In genomic region chr9:131995382-131995781, GRCh38 we compare ENCODE assay signal across 1 cellular context.
A peak's percentile ranks its signal among the peaks of the same experiment; 100 is the strongest.
TF ChIP-seq lines count a peak whose summit lies in the region.

No MANE protein-coding gene starts in this region.

TF ChIP-seq in K562, 482 proteins besides CTCF, POLR2A, EP300 and RAD21 (continued from another document and continues in another):
- no peak for TF ChIP-seq RREB1 (CRISPR knock-in tag; IDR thresholded peaks at IDR 0.05)
- TF ChIP-seq ZNF589 (CRISPR knock-in tag; IDR thresholded peaks at IDR 0.05; ENCODE audit: low read depth): no peak
- no peak for TF ChIP-seq E2F4 (CRISPR knock-in tag; IDR thresholded peaks at IDR 0.05; ENCODE audit: low read depth)
- no peak for TF ChIP-seq HOXB6 (CRISPR knock-in tag; IDR thresholded peaks at IDR 0.05; ENCODE audit: borderline replicate concordance)
- no peak for TF ChIP-seq PHF20 (IDR thresholded peaks at IDR 0.05; ENCODE audit: partially characterized antibody)
- no peak for TF ChIP-seq RUNX1 (IDR thresholded peaks at IDR 0.05; ENCODE audit: low read depth)
- TF ChIP-seq BCOR (IDR thresholded peaks at IDR 0.05): no peak
- TF ChIP-seq KAT2B (IDR thresholded peaks at IDR 0.05; ENCODE audit: low read depth, low read length): no peak
- no peak for TF ChIP-seq E2F6 (IDR thresholded peaks at IDR 0.05; ENCODE audit: borderline replicate concordance in 1 of 2, extremely low read depth in 1 of 2, insufficient read depth in 1 of 2, insufficient read length in 1 of 2, low read depth in 1 of 2, low read length in 1 of 2, poor library complexity in 1 of 2, severe bottlenecking in 1 of 2)
- TF ChIP-seq TCF3 (CRISPR knock-in tag; IDR thresholded peaks at IDR 0.05): peak; percentile 44; the same call in 1 of the 2 replicates
- TF ChIP-seq EHMT2 (IDR thresholded peaks at IDR 0.05): peak; percentile 86
- TF ChIP-seq CCAR2 (IDR thresholded peaks at IDR 0.05; ENCODE audit: low read depth, low read length): no peak
- TF ChIP-seq JUND (IDR thresholded peaks at IDR 0.05; ENCODE audit: borderline replicate concordance, low read depth, low read length): peak; percentile 62; the same call in 1 of the 2 replicates
- TF ChIP-seq JUND (tag; IDR thresholded peaks at IDR 0.05; ENCODE audit: borderline replicate concordance, low read depth, low read length): peak; percentile 41; the same call in 1 of the 3 replicates
- peak; percentile 57 for TF ChIP-seq C11orf30 (IDR thresholded peaks at IDR 0.05; ENCODE audit: low read depth)
- no peak for TF ChIP-seq POLR2B (IDR thresholded peaks at IDR 0.05; ENCODE audit: low read depth, partially characterized antibody)
- no peak for TF ChIP-seq NFIC (IDR thresholded peaks at IDR 0.05)
- no peak for TF ChIP-seq MGA (IDR thresholded peaks at IDR 0.05)
- TF ChIP-seq TAF9B (IDR thresholded peaks at IDR 0.05; ENCODE audit: partially characterized antibody): no peak
- TF ChIP-seq MAFG (tag; conservative IDR thresholded peaks at IDR 0.05): peak; percentile 59; the same call in 1 of the 2 replicates
- no peak for TF ChIP-seq NUFIP1 (IDR thresholded peaks at IDR 0.05; ENCODE audit: partially characterized antibody)
- no peak for TF ChIP-seq SIN3B (IDR thresholded peaks at IDR 0.05; ENCODE audit: low read depth)
- TF ChIP-seq MTA3 (IDR thresholded peaks at IDR 0.05; ENCODE audit: borderline replicate concordance): no peak
- TF ChIP-seq ZBTB26 (CRISPR knock-in tag; IDR thresholded peaks at IDR 0.05): no peak
- no peak for TF ChIP-seq NCOA6 (IDR thresholded peaks at IDR 0.05)
- no peak for TF ChIP-seq RCOR1 (IDR thresholded peaks at IDR 0.05; ENCODE audit: borderline replicate concordance in 1 of 2, low read depth in 2 of 2, low read length in 2 of 2)
- no peak for TF ChIP-seq ZNF76 (CRISPR knock-in tag; IDR thresholded peaks at IDR 0.05; ENCODE audit: borderline replicate concordance)
- no peak for TF ChIP-seq RFX1 (IDR thresholded peaks at IDR 0.05)
- no peak for TF ChIP-seq ZFP36 (IDR thresholded peaks at IDR 0.05; ENCODE audit: low read depth, low read length, partially characterized antibody)
- no peak for TF ChIP-seq RERE (CRISPR knock-in tag; IDR thresholded peaks at IDR 0.05; ENCODE audit: borderline replicate concordance)
